ENCODE assay signal across 8 cellular contexts in the genomic region with DNA sequence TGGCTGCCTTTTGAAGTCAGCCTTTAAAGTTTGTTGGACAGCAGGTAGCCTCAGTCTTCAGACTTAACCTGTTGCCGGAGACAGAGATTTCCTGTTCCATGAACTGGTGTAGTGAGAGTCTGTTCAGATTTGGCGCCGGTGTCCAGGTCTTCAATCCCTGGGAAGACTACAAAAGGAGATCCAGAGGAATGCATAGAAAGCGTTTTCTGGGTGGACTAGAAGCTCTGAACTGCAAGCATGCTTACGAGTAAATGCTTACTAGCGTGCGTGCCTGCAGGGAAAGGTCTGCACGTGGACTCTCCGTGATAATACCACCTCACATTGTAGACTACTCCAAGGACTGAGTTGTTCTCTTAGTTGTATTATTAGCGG. TPM values are rescaled to one million over a fixed set of nuclear protein-coding genes. Genes with fewer than 3 reads are reported as not detected.
DNase-seq lines count a peak whose midpoint lies in the region; ATAC-seq and TF ChIP-seq lines count a peak whose summit lies in the region.

No MANE protein-coding gene starts in this region.

- ATAC-seq in HG02840 (IDR thresholded peaks at IDR 0.05; ENCODE audit: low FRiP score, unreplicated experiment) (no peak), HG03460 (IDR thresholded peaks at IDR 0.05; ENCODE audit: unreplicated experiment) (no peak)

- H3K36me3 ChIP-seq in esophagus muscularis mucosa (peaks cover 0 to 6% (median 1%) of the 10 kb centered on the region in 4 donors), ovary (no peaks in the 10 kb centered on the region)

- H3K4me1 ChIP-seq in esophagus muscularis mucosa: peaks cover 29 to 60% (median 58%) of the 10 kb centered on the region in 4 donors
- peaks cover 18% of the 10 kb centered on the region for H3K4me1 ChIP-seq in ovary (ENCODE audit: insufficient read depth)

- peaks cover 45% of the 10 kb centered on the region for H3K36me3 Mint-ChIP-seq in activated T-cell treated with anti-CD3 and anti-CD28 coated beads, Interleukin-2, amount 50 U/mL, for 24 hours (ENCODE audit: low read depth)

- no peaks in the 10 kb centered on the region for H3K9me3 Mint-ChIP-seq in activated T-cell treated with anti-CD3 and anti-CD28 coated beads, Interleukin-2, amount 50 U/mL, for 24 hours

- in situ Hi-C loops in SK-MEL-5 (cut with HindIII; ENCODE audit: low pct_unique_long_range_greater_than_20kb, low sequenced_read_pairs): no loop called here

- intact Hi-C loops in esophagus muscularis mucosa (cut with DNase I): loop anchor here (2.0 kb wide), 1 partner anchor 26 kb away; the partner anchor contains the start of gene C10orf143
- intact Hi-C loops in ovary (cut with DNase I): loop anchor here in 1 of 4 donors (2.0 kb wide), 1 partner anchor 26 kb away; the partner anchor contains the start of gene C10orf143
- intact Hi-C loops in posterior cingulate gyrus (cut with DNase I): no loop called here

- H3K4me1 Mint-ChIP-seq in activated T-cell treated with anti-CD3 and anti-CD28 coated beads, Interleukin-2, amount 50 U/mL, for 24 hours (ENCODE audit: low read depth): peaks cover 54% of the 10 kb centered on the region

- H3K9me3 ChIP-seq in esophagus muscularis mucosa (no peaks in the 10 kb centered on the region), ovary (no peaks in the 10 kb centered on the region)

- H3K27ac ChIP-seq in esophagus muscularis mucosa (replicated peaks in 1 of 4) (peak overlapping the region; percentile 83 to 89 (median 86)), ovary (no peak overlapping the region)

- H3K4me3 ChIP-seq in esophagus muscularis mucosa (peak overlapping the region; percentile 87 to 100 (median 93)), ovary (peak overlapping the region; percentile 94)

- 3% methylated on average over 10 of the region's 10 CpGs for WGBS in esophagus muscularis mucosa
- WGBS in ovary, 3 donors: 1 to 3% (median 1%) methylated on average over 10 of the region's 10 CpGs

- H3K27me3 ChIP-seq in esophagus muscularis mucosa (no peaks in the 10 kb centered on the region), ovary (no peaks in the 10 kb centered on the region)

- peaks cover 7% of the 10 kb centered on the region for H3K27me3 Mint-ChIP-seq in activated T-cell treated with anti-CD3 and anti-CD28 coated beads, Interleukin-2, amount 50 U/mL, for 24 hours

- TF ChIP-seq POLR2A in esophagus muscularis mucosa (IDR thresholded peaks at IDR 0.05; ENCODE audit: low read depth) (no peak), ovary (IDR thresholded peaks at IDR 0.05) (no peak)

- DNase-seq in activated T-cell treated with anti-CD3 and anti-CD28 coated beads, Interleukin-2, amount 50 U/mL, for 24 hours: no peak
- DNase-seq in activated T-cell treated with anti-CD3 and anti-CD28 coated beads for 4 hours (no peak), SK-MEL-5 (ENCODE audit: low read depth, low spot score) (peak; percentile 23), esophagus muscularis mucosa (ENCODE audit: extremely low spot score) (no peak), ovary (no peak), posterior cingulate gyrus (no peak)

- TF ChIP-seq EP300 in esophagus muscularis mucosa (IDR thresholded peaks at IDR 0.05): no peak
- no peak for TF ChIP-seq EP300 in ovary (IDR thresholded peaks at IDR 0.05)

- TF ChIP-seq CTCF in esophagus muscularis mucosa (IDR thresholded peaks at IDR 0.05) (no peak), ovary (IDR thresholded peaks at IDR 0.05) (no peak)

- peak overlapping the region; percentile 92 for H3K27ac Mint-ChIP-seq in activated T-cell treated with anti-CD3 and anti-CD28 coated beads, Interleukin-2, amount 50 U/mL, for 24 hours

- peak overlapping the region; percentile 89 for H3K4me3 Mint-ChIP-seq in activated T-cell treated with anti-CD3 and anti-CD28 coated beads, Interleukin-2, amount 50 U/mL, for 24 hours

RNA-seq across cellular contexts. Expression of gene GLRX3, which starts 0.9 kb away (rescaled TPM):
- total RNA-seq in SK-MEL-5 (2014; rRNA removed; shearing (Covaris generic)): 127 and 129 TPM in 2 replicates
- polyA plus RNA-seq in SK-MEL-5 (2015; cell fraction: cytosol; rRNA removed): 85.4 and 88.3 TPM in 2 replicates
- 26.2 and 28.4 TPM in 2 replicates for polyA plus RNA-seq in SK-MEL-5 (2015; cell fraction: nucleus; rRNA removed)
- total RNA-seq in esophagus muscularis mucosa (10 to 100 TPM; 44.9 to 61.4 (median 53.3) TPM), ovary (10 to 100 TPM; 25.5 to 62.3 (median 46.1) TPM)
- 10 to 100 TPM; 36.2 to 58.3 TPM for polyA plus RNA-seq in ovary

RNA-seq across cellular contexts. Expression of gene C10orf143, which starts 26.4 kb away (rescaled TPM):
- 0.08 and 0.42 TPM in 2 replicates for total RNA-seq in SK-MEL-5 (2014; rRNA removed; shearing (Covaris generic))
- 0.40 and 1.6 TPM in 2 replicates for polyA plus RNA-seq in SK-MEL-5 (2015; cell fraction: cytosol; rRNA removed)
- 0.80 and 2.7 TPM in 2 replicates for polyA plus RNA-seq in SK-MEL-5 (2015; cell fraction: nucleus; rRNA removed)
- total RNA-seq in esophagus muscularis mucosa (1 to 10 TPM; 3.7 to 5.0 (median 4.3) TPM), ovary (10 to 100 TPM in 1 of 7 donors, 1 to 10 TPM in 6; 3.1 to 10.3 (median 5.9) TPM)
- polyA plus RNA-seq in ovary: 1 to 10 TPM; 5.7 to 7.2 TPM

Comparison
In these comparisons a context has a peak if more than half of its experiments do, and no peak if none do; other contexts are left out.
1. H3K27ac ChIP-seq: peak in esophagus muscularis mucosa (4 of 4); none in ovary (0 of 2).